ENCODE assay signal across 1 cellular context in the genomic region with DNA sequence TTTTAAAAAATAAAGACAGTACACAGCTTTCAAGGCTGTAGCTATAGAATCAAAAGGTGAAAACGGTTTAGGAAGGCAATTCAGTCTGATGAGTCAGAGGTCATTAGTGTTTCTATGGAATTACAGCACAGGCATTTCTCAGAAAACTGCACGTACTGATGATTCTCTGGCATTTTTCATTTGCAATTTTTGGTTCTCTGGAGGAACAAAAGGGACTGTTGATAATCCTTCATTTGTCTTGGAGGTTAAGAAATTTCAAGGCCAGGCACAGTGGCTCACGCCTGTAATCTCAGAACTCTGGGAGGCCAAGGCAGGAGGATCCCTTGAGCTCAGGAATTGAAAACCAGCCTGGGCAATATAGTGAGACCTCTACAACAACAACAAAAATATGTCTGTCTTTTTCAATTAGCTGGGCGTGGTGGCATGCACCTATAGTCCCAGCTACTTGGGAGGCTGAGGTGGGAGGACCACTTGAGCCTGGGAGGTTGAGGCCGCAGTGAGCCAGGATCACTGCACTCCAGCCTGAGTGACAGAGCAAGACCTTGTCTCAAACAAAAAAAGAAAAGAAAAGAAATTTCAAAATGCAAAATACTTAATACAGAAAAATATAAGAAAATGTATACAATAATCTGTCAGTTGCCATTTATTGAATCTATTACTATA.
TF ChIP-seq lines count a peak whose summit lies in the region.

No MANE protein-coding gene starts in this region.

TF ChIP-seq in K562, 482 proteins besides CTCF, POLR2A, EP300 and RAD21 (continues in another document):
- TF ChIP-seq RBBP5 (IDR thresholded peaks at IDR 0.05; ENCODE audit: borderline replicate concordance, insufficient read depth, low read length, poor library complexity, severe bottlenecking): peak; percentile 50
- TF ChIP-seq, protein P1, sequence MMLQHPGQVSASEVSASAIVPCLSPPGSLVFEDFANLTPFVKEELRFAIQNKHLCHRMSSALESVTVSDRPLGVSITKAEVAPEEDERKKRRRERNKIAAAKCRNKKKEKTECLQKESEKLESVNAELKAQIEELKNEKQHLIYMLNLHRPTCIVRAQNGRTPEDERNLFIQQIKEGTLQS (IDR thresholded peaks at IDR 0.05): peak; percentile 93
- TF ChIP-seq, protein P1 (CRISPR knock-in tag; conservative IDR thresholded peaks at IDR 0.05): no peak
- TF ChIP-seq, protein P2, sequence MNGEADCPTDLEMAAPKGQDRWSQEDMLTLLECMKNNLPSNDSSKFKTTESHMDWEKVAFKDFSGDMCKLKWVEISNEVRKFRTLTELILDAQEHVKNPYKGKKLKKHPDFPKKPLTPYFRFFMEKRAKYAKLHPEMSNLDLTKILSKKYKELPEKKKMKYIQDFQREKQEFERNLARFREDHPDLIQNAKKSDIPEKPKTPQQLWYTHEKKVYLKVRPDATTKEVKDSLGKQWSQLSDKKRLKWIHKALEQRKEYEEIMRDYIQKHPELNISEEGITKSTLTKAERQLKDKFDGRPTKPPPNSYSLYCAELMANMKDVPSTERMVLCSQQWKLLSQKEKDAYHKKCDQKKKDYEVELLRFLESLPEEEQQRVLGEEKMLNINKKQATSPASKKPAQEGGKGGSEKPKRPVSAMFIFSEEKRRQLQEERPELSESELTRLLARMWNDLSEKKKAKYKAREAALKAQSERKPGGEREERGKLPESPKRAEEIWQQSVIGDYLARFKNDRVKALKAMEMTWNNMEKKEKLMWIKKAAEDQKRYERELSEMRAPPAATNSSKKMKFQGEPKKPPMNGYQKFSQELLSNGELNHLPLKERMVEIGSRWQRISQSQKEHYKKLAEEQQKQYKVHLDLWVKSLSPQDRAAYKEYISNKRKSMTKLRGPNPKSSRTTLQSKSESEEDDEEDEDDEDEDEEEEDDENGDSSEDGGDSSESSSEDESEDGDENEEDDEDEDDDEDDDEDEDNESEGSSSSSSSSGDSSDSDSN (IDR thresholded peaks at IDR 0.05; ENCODE audit: borderline replicate concordance in 1 of 2, low read depth in 2 of 2, low read length in 2 of 2): 0 out of 4 replicates have a peak, but pooled peaks of 1 of the 2 experiments have one; percentile 48
- no peak for TF ChIP-seq TRIM28 (IDR thresholded peaks at IDR 0.05)
- TF ChIP-seq ZBTB7A (IDR thresholded peaks at IDR 0.05; ENCODE audit: borderline replicate concordance, control insufficient read depth, low read depth, low read length): no peak
- TF ChIP-seq SMAD1 (IDR thresholded peaks at IDR 0.05; ENCODE audit: low read depth, low read length, partially characterized antibody): no peak
- peak; percentile 18; the same call in 1 of the 2 replicates for TF ChIP-seq POLR2H (tag; IDR thresholded peaks at IDR 0.05; ENCODE audit: low read depth)
- peak; percentile 56; the same call in 1 of the 2 replicates for TF ChIP-seq LEF1 (IDR thresholded peaks at IDR 0.05)
- no peak for TF ChIP-seq MBD2 (IDR thresholded peaks at IDR 0.05; ENCODE audit: borderline replicate concordance, low read depth)
- TF ChIP-seq JUN (IDR thresholded peaks at IDR 0.05; ENCODE audit: borderline replicate concordance, low read depth, low read length): peak; percentile 73; the same call in 1 of the 2 replicates
- TF ChIP-seq JUN (CRISPR knock-in tag; IDR thresholded peaks at IDR 0.05; ENCODE audit: borderline replicate concordance): no peak
- peak; percentile 76 for TF ChIP-seq ARID1B (IDR thresholded peaks at IDR 0.05)
- peak; percentile 87; the same call in 1 of the 2 replicates for TF ChIP-seq SOX6 (IDR thresholded peaks at IDR 0.05)
- no peak for TF ChIP-seq KLF1 (tag; IDR thresholded peaks at IDR 0.05)
- TF ChIP-seq HSF4 (CRISPR knock-in tag; IDR thresholded peaks at IDR 0.05; ENCODE audit: borderline replicate concordance): no peak
- TF ChIP-seq FOXM1 (IDR thresholded peaks at IDR 0.05; ENCODE audit: low read depth): no peak; the same call in 1 of the 2 replicates
- TF ChIP-seq FOXM1 (CRISPR knock-in tag; IDR thresholded peaks at IDR 0.05; ENCODE audit: low read depth): no peak
- no peak for TF ChIP-seq CBFB (CRISPR knock-in tag; IDR thresholded peaks at IDR 0.05)
- no peak for TF ChIP-seq PTRF (tag; IDR thresholded peaks at IDR 0.05)
- TF ChIP-seq, protein P3, sequence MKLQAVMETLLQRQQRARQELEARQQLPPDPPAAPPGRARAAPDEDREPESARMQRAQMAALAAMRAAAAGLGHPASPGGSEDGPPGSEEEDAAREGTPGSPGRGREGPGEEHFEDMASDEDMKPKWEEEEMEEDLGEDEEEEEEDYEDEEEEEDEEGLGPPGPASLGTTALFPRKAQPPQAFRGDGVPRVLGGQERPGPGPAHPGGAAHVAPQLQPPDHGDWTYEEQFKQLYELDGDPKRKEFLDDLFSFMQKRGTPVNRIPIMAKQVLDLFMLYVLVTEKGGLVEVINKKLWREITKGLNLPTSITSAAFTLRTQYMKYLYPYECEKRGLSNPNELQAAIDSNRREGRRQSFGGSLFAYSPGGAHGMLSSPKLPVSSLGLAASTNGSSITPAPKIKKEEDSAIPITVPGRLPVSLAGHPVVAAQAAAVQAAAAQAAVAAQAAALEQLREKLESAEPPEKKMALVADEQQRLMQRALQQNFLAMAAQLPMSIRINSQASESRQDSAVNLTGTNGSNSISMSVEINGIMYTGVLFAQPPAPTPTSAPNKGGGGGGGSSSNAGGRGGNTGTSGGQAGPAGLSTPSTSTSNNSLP (IDR thresholded peaks at IDR 0.05; ENCODE audit: borderline replicate concordance, low read depth, low read length): peak; percentile 69; the same call in 1 of the 2 replicates
- TF ChIP-seq ZNF668 (CRISPR knock-in tag; IDR thresholded peaks at IDR 0.05): no peak
- peak; percentile 30 for TF ChIP-seq ZNF592 (IDR thresholded peaks at IDR 0.05)
- TF ChIP-seq SP2 (IDR thresholded peaks at IDR 0.05; ENCODE audit: extremely low read depth, low read depth, low read length, poor library complexity, severe bottlenecking): no peak
- TF ChIP-seq E2F3 (CRISPR knock-in tag; IDR thresholded peaks at IDR 0.05): no peak
- no peak for TF ChIP-seq ZBED1 (IDR thresholded peaks at IDR 0.05)
- TF ChIP-seq U2AF1 (optimal IDR thresholded peaks at IDR 0.05; ENCODE audit: low read depth, low read length): no peak
- TF ChIP-seq ZNF609 (CRISPR knock-in tag; IDR thresholded peaks at IDR 0.05; ENCODE audit: borderline replicate concordance): no peak
- TF ChIP-seq ZNF197 (CRISPR knock-in tag; IDR thresholded peaks at IDR 0.05; ENCODE audit: low read depth): no peak
- TF ChIP-seq FOSL1 (tag; conservative IDR thresholded peaks at IDR 0.05): peak; percentile 86
- no peak for TF ChIP-seq KAT7 (CRISPR knock-in tag; IDR thresholded peaks at IDR 0.05; ENCODE audit: borderline replicate concordance)
- TF ChIP-seq GABPA (tag; conservative IDR thresholded peaks at IDR 0.05; ENCODE audit: low read depth): no peak
- no peak for TF ChIP-seq CHCHD3 (CRISPR knock-in tag; IDR thresholded peaks at IDR 0.05)
- TF ChIP-seq MTF1 (CRISPR knock-in tag; IDR thresholded peaks at IDR 0.05; ENCODE audit: borderline replicate concordance): no peak
- no peak for TF ChIP-seq HMG20B (CRISPR knock-in tag; IDR thresholded peaks at IDR 0.05)
- TF ChIP-seq, protein P4, sequence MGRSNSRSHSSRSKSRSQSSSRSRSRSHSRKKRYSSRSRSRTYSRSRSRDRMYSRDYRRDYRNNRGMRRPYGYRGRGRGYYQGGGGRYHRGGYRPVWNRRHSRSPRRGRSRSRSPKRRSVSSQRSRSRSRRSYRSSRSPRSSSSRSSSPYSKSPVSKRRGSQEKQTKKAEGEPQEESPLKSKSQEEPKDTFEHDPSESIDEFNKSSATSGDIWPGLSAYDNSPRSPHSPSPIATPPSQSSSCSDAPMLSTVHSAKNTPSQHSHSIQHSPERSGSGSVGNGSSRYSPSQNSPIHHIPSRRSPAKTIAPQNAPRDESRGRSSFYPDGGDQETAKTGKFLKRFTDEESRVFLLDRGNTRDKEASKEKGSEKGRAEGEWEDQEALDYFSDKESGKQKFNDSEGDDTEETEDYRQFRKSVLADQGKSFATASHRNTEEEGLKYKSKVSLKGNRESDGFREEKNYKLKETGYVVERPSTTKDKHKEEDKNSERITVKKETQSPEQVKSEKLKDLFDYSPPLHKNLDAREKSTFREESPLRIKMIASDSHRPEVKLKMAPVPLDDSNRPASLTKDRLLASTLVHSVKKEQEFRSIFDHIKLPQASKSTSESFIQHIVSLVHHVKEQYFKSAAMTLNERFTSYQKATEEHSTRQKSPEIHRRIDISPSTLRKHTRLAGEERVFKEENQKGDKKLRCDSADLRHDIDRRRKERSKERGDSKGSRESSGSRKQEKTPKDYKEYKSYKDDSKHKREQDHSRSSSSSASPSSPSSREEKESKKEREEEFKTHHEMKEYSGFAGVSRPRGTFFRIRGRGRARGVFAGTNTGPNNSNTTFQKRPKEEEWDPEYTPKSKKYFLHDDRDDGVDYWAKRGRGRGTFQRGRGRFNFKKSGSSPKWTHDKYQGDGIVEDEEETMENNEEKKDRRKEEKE (IDR thresholded peaks at IDR 0.05; ENCODE audit: borderline replicate concordance in 1 of 2, control insufficient read depth in 1 of 2, low read depth in 2 of 2, low read length in 1 of 2): no peak
- no peak for TF ChIP-seq RHOXF2B (CRISPR knock-in tag; conservative IDR thresholded peaks at IDR 0.05)
- no peak for TF ChIP-seq RBFOX2 (IDR thresholded peaks at IDR 0.05; ENCODE audit: low read depth, low read length)
- no peak for TF ChIP-seq HDAC3 (IDR thresholded peaks at IDR 0.05; ENCODE audit: borderline replicate concordance, partially characterized antibody)
- no peak for TF ChIP-seq ZNF146 (CRISPR knock-in tag; IDR thresholded peaks at IDR 0.05; ENCODE audit: unreplicated experiment)
- TF ChIP-seq TEAD4 (IDR thresholded peaks at IDR 0.05; ENCODE audit: low read length): peak; percentile 31; the same call in 1 of the 2 replicates
- TF ChIP-seq TEAD4 (CRISPR knock-in tag; IDR thresholded peaks at IDR 0.05; ENCODE audit: borderline replicate concordance): no peak
- peak; percentile 57 for TF ChIP-seq ATF7 (IDR thresholded peaks at IDR 0.05)
- peak; percentile 94 for TF ChIP-seq JUND (IDR thresholded peaks at IDR 0.05; ENCODE audit: borderline replicate concordance, low read depth, low read length)
- TF ChIP-seq JUND (tag; IDR thresholded peaks at IDR 0.05; ENCODE audit: borderline replicate concordance, low read depth, low read length): peak; percentile 89; the same call in 1 of the 3 replicates
- no peak for TF ChIP-seq SUPT5H (IDR thresholded peaks at IDR 0.05)
- no peak for TF ChIP-seq ARNT (IDR thresholded peaks at IDR 0.05)
- TF ChIP-seq ETS2 (tag; IDR thresholded peaks at IDR 0.05; ENCODE audit: borderline replicate concordance, poor library complexity, severe bottlenecking): no peak
